Comparison of ENCODE assay signal across 13 cellular contexts in genomic region chr10:133442191-133442966, GRCh38. TPM values are rescaled to one million over a fixed set of nuclear protein-coding genes. Genes with fewer than 3 reads are reported as not detected.
A peak's percentile ranks its signal among the peaks of the same experiment; 100 is the strongest.
DNase-seq lines count a peak whose midpoint lies in the region; ATAC-seq and TF ChIP-seq lines count a peak whose summit lies in the region.
"Had no signal": no experiment of that assay in that cellular context is flagged by ENCODE, and none has a peak within 500 bp of the region (broad histone marks: within the 10 kb centered on the region; RNA-seq: fewer than 3 reads in every experiment).

No MANE protein-coding gene starts in this region.

- no peaks in the 10 kb centered on the region for H3K79me2 ChIP-seq in osteoblast (ENCODE audit: insufficient read depth, low read length)

- peaks cover 17% of the 10 kb centered on the region for H3K4me1 Mint-ChIP-seq in activated CD4-positive, alpha-beta T cell treated with anti-CD3 and anti-CD28 coated beads for 36 hours
- H3K4me1 Mint-ChIP-seq in activated CD8-positive, alpha-beta memory T cell treated with anti-CD3 and anti-CD28 coated beads, Interleukin-2, amount 10 ng/mL, durations not matched to agents 7 days and 5 days: peaks cover 21% of the 10 kb centered on the region

- H3K27ac ChIP-seq in osteoblast (ENCODE audit: low read depth, low read length): no peak overlapping the region
- H3K27ac ChIP-seq: SJSA1 had no signal

- H4K20me1 ChIP-seq in osteoblast (ENCODE audit: insufficient read depth, low read length): peaks cover 16% of the 10 kb centered on the region

- no peak for TF ChIP-seq CTCF in osteoblast (IDR thresholded peaks at IDR 0.05; ENCODE audit: extremely low read depth, low read depth, low read length)

- H3K4me3 ChIP-seq in osteoblast (ENCODE audit: insufficient read depth, low read length): no peak overlapping the region
- H3K4me3 ChIP-seq: SJSA1 had no signal

- H3K4me1 ChIP-seq in osteoblast (ENCODE audit: insufficient read depth, low read length): no peaks in the 10 kb centered on the region
- H3K4me1 ChIP-seq: SJSA1 had no signal

- H3K27me3 ChIP-seq in osteoblast (ENCODE audit: insufficient read depth, low read length): no peaks in the 10 kb centered on the region
- H3K27me3 ChIP-seq: SJSA1 had no signal

- peaks cover 12% of the 10 kb centered on the region for H3K36me3 Mint-ChIP-seq in activated CD4-positive, alpha-beta T cell treated with anti-CD3 and anti-CD28 coated beads for 36 hours (ENCODE audit: low read depth)
- H3K36me3 Mint-ChIP-seq in activated CD8-positive, alpha-beta memory T cell treated with anti-CD3 and anti-CD28 coated beads, Interleukin-2, amount 10 ng/mL, durations not matched to agents 7 days and 5 days: peaks cover 10% of the 10 kb centered on the region

- CTCF ChIA-PET in activated CD4-positive, alpha-beta T cell treated with anti-CD3 and anti-CD28 coated beads for 36 hours (lab: Charles Lee): interaction anchor here (0.7 to 1.7 kb wide), 3 partner anchors 9 to 113 kb away, joined by 3 to 5 read pairs (median 3); no protein-coding TSS in a partner anchor
- CTCF ChIA-PET in activated CD8-positive, alpha-beta memory T cell treated with anti-CD3 and anti-CD28 coated beads, Interleukin-2, amount 10 ng/mL, durations not matched to agents 7 days and 5 days (lab: Charles Lee): interaction anchor here (1.0 to 1.7 kb wide), 3 partner anchors 36 to 113 kb away, joined by 4 to 6 read pairs (median 4); no protein-coding TSS in a partner anchor

- H2AFZ ChIP-seq in osteoblast (ENCODE audit: low read length): no peak overlapping the region

- POLR2A ChIA-PET in activated CD4-positive, alpha-beta T cell treated with anti-CD3 and anti-CD28 coated beads for 36 hours (lab: Charles Lee): no interaction called here

- no peak overlapping the region for H3K4me2 ChIP-seq in osteoblast (ENCODE audit: insufficient read depth, low read length)

- peaks cover 10% of the 10 kb centered on the region for H3K9me3 Mint-ChIP-seq in activated CD4-positive, alpha-beta T cell treated with anti-CD3 and anti-CD28 coated beads for 36 hours (ENCODE audit: low read depth)
- peaks cover 14% of the 10 kb centered on the region for H3K9me3 Mint-ChIP-seq in activated CD8-positive, alpha-beta memory T cell treated with anti-CD3 and anti-CD28 coated beads, Interleukin-2, amount 10 ng/mL, durations not matched to agents 7 days and 5 days (ENCODE audit: low read depth)

- intact Hi-C loops in activated CD4-positive, alpha-beta T cell treated with anti-CD3 and anti-CD28 coated beads for 36 hours (cut with DNase I, micrococcal nuclease): no loop called here

- no peaks in the 10 kb centered on the region for H3K9me3 ChIP-seq in osteoblast (ENCODE audit: low read depth, low read length)

- no peak overlapping the region for H3K4me3 Mint-ChIP-seq in activated CD4-positive, alpha-beta T cell treated with anti-CD3 and anti-CD28 coated beads for 36 hours
- H3K4me3 Mint-ChIP-seq in activated CD8-positive, alpha-beta memory T cell treated with anti-CD3 and anti-CD28 coated beads, Interleukin-2, amount 10 ng/mL, durations not matched to agents 7 days and 5 days: no peak overlapping the region

- H3K36me3 ChIP-seq in osteoblast (ENCODE audit: insufficient read depth, low read length): no peaks in the 10 kb centered on the region
- H3K36me3 ChIP-seq: SJSA1 had no signal

- H3K27me3 Mint-ChIP-seq in activated CD4-positive, alpha-beta T cell treated with anti-CD3 and anti-CD28 coated beads for 36 hours: peaks cover 4% of the 10 kb centered on the region
- peaks cover 5% of the 10 kb centered on the region for H3K27me3 Mint-ChIP-seq in activated CD8-positive, alpha-beta memory T cell treated with anti-CD3 and anti-CD28 coated beads, Interleukin-2, amount 10 ng/mL, durations not matched to agents 7 days and 5 days

- DNase-seq in activated CD4-positive, alpha-beta T cell treated with anti-CD3 and anti-CD28 coated beads for 36 hours: peak; percentile 54
- DNase-seq in activated CD4-positive, alpha-beta T cell treated with anti-CD3 and anti-CD28 coated beads, Interleukin-2, amount 50 U/mL, for 1 hour: no peak
- DNase-seq in Kasumi-1 (lab: John Stamatoyannopoulos, UW): peak; percentile 89 to 92
- DNase-seq in activated CD8-positive, alpha-beta memory T cell treated with anti-CD3 and anti-CD28 coated beads, Interleukin-2, amount 10 ng/mL, durations not matched to agents 7 days and 5 days: peak; percentile 67
- DNase-seq in osteoblast (ENCODE audit: insufficient read length, low spot score, missing footprints): peak; percentile 82
- no peak for DNase-seq in globus pallidus (ENCODE audit: low spot score)
- DNase-seq: ACHN, caudate nucleus, NCI-H446 had no signal

- ATAC-seq in activated CD4-positive, alpha-beta T cell treated with anti-CD3 and anti-CD28 coated beads for 36 hours: peak; percentile 87
- peak; percentile 74 for ATAC-seq in activated CD8-positive, alpha-beta memory T cell treated with anti-CD3 and anti-CD28 coated beads, Interleukin-2, amount 10 ng/mL, durations not matched to agents 7 days and 5 days
- ATAC-seq in HG03520 (IDR thresholded peaks at IDR 0.05; ENCODE audit: unreplicated experiment) (no peak), HG02610 (IDR thresholded peaks at IDR 0.05; ENCODE audit: unreplicated experiment) (no peak)
- ATAC-seq: naive thymus-derived CD8-positive, alpha-beta T cell had no signal

- H3K27ac Mint-ChIP-seq in activated CD4-positive, alpha-beta T cell treated with anti-CD3 and anti-CD28 coated beads for 36 hours: peak overlapping the region; percentile 29
- H3K27ac Mint-ChIP-seq in activated CD8-positive, alpha-beta memory T cell treated with anti-CD3 and anti-CD28 coated beads, Interleukin-2, amount 10 ng/mL, durations not matched to agents 7 days and 5 days: no peak overlapping the region

RNA-seq across cellular contexts. Expression of gene SCART1, which starts 11.4 kb away (rescaled TPM):
- total RNA-seq in activated CD4-positive, alpha-beta T cell treated with anti-CD3 and anti-CD28 coated beads for 36 hours: 1 to 10 TPM; 1.4 to 1.7 TPM
- total RNA-seq in activated CD8-positive, alpha-beta memory T cell treated with anti-CD3 and anti-CD28 coated beads, Interleukin-2, amount 10 ng/mL, durations not matched to agents 7 days and 5 days: 1 to 10 TPM in 1 of 2 experiments, under 1 TPM in 1; 0.82 to 4.8 TPM
- 5.1 and 5.6 TPM in 2 replicates for total RNA-seq in osteoblast

RNA-seq across cellular contexts. Expression of gene SPRN, which starts 18.0 kb away (rescaled TPM):
- total RNA-seq in activated CD4-positive, alpha-beta T cell treated with anti-CD3 and anti-CD28 coated beads for 36 hours: not detected
- total RNA-seq in activated CD8-positive, alpha-beta memory T cell treated with anti-CD3 and anti-CD28 coated beads, Interleukin-2, amount 10 ng/mL, durations not matched to agents 7 days and 5 days: not detected
- total RNA-seq in osteoblast: under 0.01 TPM in 2 replicates
- total RNA-seq: naive thymus-derived CD8-positive, alpha-beta T cell; SJSA1 had no signal

RNA-seq across cellular contexts. Expression of gene MTG1, which starts 48.4 kb away (rescaled TPM):
- total RNA-seq in activated CD4-positive, alpha-beta T cell treated with anti-CD3 and anti-CD28 coated beads for 36 hours: 10 to 100 TPM; 46.9 to 52.1 TPM
- total RNA-seq in activated CD8-positive, alpha-beta memory T cell treated with anti-CD3 and anti-CD28 coated beads, Interleukin-2, amount 10 ng/mL, durations not matched to agents 7 days and 5 days: 10 to 100 TPM; 56.0 to 64.9 TPM
- 28.3 and 31.5 TPM in 2 replicates for total RNA-seq in osteoblast

Comparison
In these comparisons a context has a peak if more than half of its experiments do, and no peak if none do; other contexts are left out.
1. DNase-seq: peak in activated CD4-positive, alpha-beta T cell treated with anti-CD3 and anti-CD28 coated beads for 36 hours (single experiment), Kasumi-1 (2 of 2), activated CD8-positive, alpha-beta memory T cell treated with anti-CD3 and anti-CD28 coated beads, Interleukin-2, amount 10 ng/mL, durations not matched to agents 7 days and 5 days (single experiment) and osteoblast (single experiment); none in activated CD4-positive, alpha-beta T cell treated with anti-CD3 and anti-CD28 coated beads, Interleukin-2, amount 50 U/mL, for 1 hour (single experiment) and globus pallidus (single experiment).
2. ATAC-seq: peak in activated CD4-positive, alpha-beta T cell treated with anti-CD3 and anti-CD28 coated beads for 36 hours (single experiment) and activated CD8-positive, alpha-beta memory T cell treated with anti-CD3 and anti-CD28 coated beads, Interleukin-2, amount 10 ng/mL, durations not matched to agents 7 days and 5 days (single experiment); none in HG03520 (single experiment) and HG02610 (single experiment).